11 cellular contexts compared by ENCODE assay signal in the genomic region with DNA sequence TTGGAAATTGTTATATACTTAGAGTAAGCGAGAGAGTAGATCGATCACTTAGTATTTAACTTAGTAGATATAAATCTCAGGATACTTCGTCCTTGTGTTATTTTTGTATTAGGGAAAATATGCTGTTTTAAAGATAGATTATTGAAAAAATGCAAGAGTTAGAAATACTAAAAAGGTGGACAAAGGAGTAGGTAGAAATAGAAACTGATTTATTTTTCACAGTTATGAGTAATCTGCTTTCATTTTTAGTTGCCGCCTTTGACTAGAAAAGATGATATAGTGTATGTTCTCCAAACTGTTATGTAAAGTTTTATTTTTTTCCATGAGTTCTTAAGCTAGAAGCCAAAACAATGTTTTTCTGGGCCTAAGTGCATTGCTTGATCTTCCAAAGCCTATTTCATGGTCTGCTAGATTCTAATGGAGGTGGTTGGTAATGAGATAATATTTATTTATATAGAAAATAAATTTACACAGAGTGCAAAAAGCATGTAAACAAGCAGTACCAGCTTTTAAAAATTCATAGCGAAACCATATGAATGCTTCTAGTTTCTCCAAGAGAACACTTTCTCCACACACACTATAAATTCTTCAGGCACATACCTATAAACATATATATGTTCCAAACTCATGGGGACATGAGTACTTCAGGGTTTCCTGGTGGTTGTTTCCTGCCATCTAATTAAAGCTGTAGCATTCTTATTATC.
DNase-seq lines count a peak whose midpoint lies in the region; ATAC-seq and TF ChIP-seq lines count a peak whose summit lies in the region.
"Had no signal": no experiment of that assay in that cellular context is flagged by ENCODE, and none has a peak within 500 bp of the region (broad histone marks: within the 10 kb centered on the region; RNA-seq: fewer than 3 reads in every experiment).

No MANE protein-coding gene starts in this region.

- CTCF ChIA-PET in SK-N-SH (lab: Yijun Ruan, JAX), result interaction anchor here (0.8 to 1.0 kb wide), 2 partner anchors 11 to 148 kb away, joined by 3 read pairs; no protein-coding TSS in a partner anchor

- no peak overlapping the region for H3K27ac ChIP-seq in SK-N-SH (ENCODE audit: low read depth in 2 of 2, low read length in 1 of 2)
- H3K27ac ChIP-seq: 22Rv1, cardiac muscle cell, hepatocyte had no signal

- H3K4me3 Mint-ChIP-seq in stimulated activated effector memory CD8-positive, alpha-beta T cell treated with anti-CD3 and anti-CD28 coated beads, Interleukin-12 subunit alpha, Interleukin-12 subunit beta, amount 100 ng/mL, for 72 hours, result no peak overlapping the region
- no peak overlapping the region for H3K4me3 Mint-ChIP-seq in CD14-positive monocyte

- no peaks in the 10 kb centered on the region for H3K9me2 ChIP-seq in SK-N-SH

- H3K27ac Mint-ChIP-seq in stimulated activated effector memory CD8-positive, alpha-beta T cell treated with anti-CD3 and anti-CD28 coated beads, Interleukin-12 subunit alpha, Interleukin-12 subunit beta, amount 100 ng/mL, for 72 hours, result no peak overlapping the region
- no peak overlapping the region for H3K27ac Mint-ChIP-seq in CD14-positive monocyte

- intact Hi-C loops in CD14-positive monocyte (cut with micrococcal nuclease), result no loop called here

- no peak for TF ChIP-seq RAD21 in SK-N-SH (IDR thresholded peaks at IDR 0.05; ENCODE audit: low read length)

- H4K20me1 ChIP-seq in SK-N-SH (ENCODE audit: insufficient read depth), result no peaks in the 10 kb centered on the region

- H3K9ac ChIP-seq in SK-N-SH, result no peak overlapping the region

- peaks cover 0 to 5% (median 0%) of the 10 kb centered on the region in 3 donors for H3K27me3 Mint-ChIP-seq in CD14-positive monocyte (ENCODE audit: low read depth in 3 of 3)

- H3F3A ChIP-seq in SK-N-SH (replicated peaks; ENCODE audit: insufficient read depth), result no peaks in the 10 kb centered on the region

- no peaks in the 10 kb centered on the region for H3K36me3 ChIP-seq in SK-N-SH (replicated peaks in 1 of 2; ENCODE audit: control insufficient read depth in 1 of 2, insufficient read depth in 2 of 2, low read length in 1 of 2)
- H3K36me3 ChIP-seq: cardiac muscle cell had no signal

- no peak overlapping the region for H2AFZ ChIP-seq in SK-N-SH (ENCODE audit: low read depth)
- H2AFZ ChIP-seq: hepatocyte had no signal

- no peak overlapping the region for H3K4me3 ChIP-seq in SK-N-SH (ENCODE audit: low read depth in 2 of 2, low read length in 1 of 2)
- H3K4me3 ChIP-seq: cardiac muscle cell, hepatocyte had no signal

- H3K27me3 ChIP-seq in SK-N-SH (ENCODE audit: insufficient read depth), result no peaks in the 10 kb centered on the region
- H3K27me3 ChIP-seq: cardiac muscle cell, hepatocyte had no signal

- H3K9me3 ChIP-seq in SK-N-SH, result no peaks in the 10 kb centered on the region

- no peaks in the 10 kb centered on the region for H3K4me1 Mint-ChIP-seq in stimulated activated effector memory CD8-positive, alpha-beta T cell treated with anti-CD3 and anti-CD28 coated beads, Interleukin-12 subunit alpha, Interleukin-12 subunit beta, amount 100 ng/mL, for 72 hours
- peaks cover 22% of the 10 kb centered on the region for H3K4me1 Mint-ChIP-seq in CD14-positive monocyte

- DNase-seq in SK-N-SH (no peak), glomerular visceral epithelial cell (ENCODE audit: extremely low spot score) (no peak), CD14-positive monocyte (ENCODE audit: low spot score) (no peak), NCI-H187 (lab: John Stamatoyannopoulos, UW) (no peak)
- DNase-seq in stimulated activated effector memory CD8-positive, alpha-beta T cell treated with anti-CD3 and anti-CD28 coated beads, Interleukin-12 subunit alpha, Interleukin-12 subunit beta, amount 100 ng/mL, for 72 hours (ENCODE audit: low spot score in 2 of 2), result no peak

- no peaks in the 10 kb centered on the region; a peak in 1 of 4 replicates for H3K4me1 ChIP-seq in SK-N-SH (ENCODE audit: control insufficient read depth in 1 of 2, insufficient read depth in 2 of 2, low read depth in 1 of 2, low read length in 1 of 2)

- no peak for ATAC-seq in SK-N-SH treated with all-trans-retinoic acid at 6 μM for 48 hours
- ATAC-seq in GM21825 (IDR thresholded peaks at IDR 0.05; ENCODE audit: unreplicated experiment), result peak; percentile 60
- ATAC-seq in HG03460 (IDR thresholded peaks at IDR 0.05; ENCODE audit: unreplicated experiment), result peak; percentile 59
- ATAC-seq in stimulated activated effector memory CD8-positive, alpha-beta T cell treated with anti-CD3 and anti-CD28 coated beads, Interleukin-12 subunit alpha, Interleukin-12 subunit beta, amount 100 ng/mL, for 72 hours, result peak; percentile 76

- no peaks in the 10 kb centered on the region for H3K79me2 ChIP-seq in SK-N-SH (ENCODE audit: insufficient read depth)
- H3K79me2 ChIP-seq: hepatocyte had no signal

- H3K4me2 ChIP-seq in SK-N-SH, result 0 out of 2 replicates have a peak overlapping the region, but pooled peaks have one; percentile 7
- H3K4me2 ChIP-seq: hepatocyte had no signal

- no peak for TF ChIP-seq EP300 in SK-N-SH (IDR thresholded peaks at IDR 0.05; ENCODE audit: borderline replicate concordance in 1 of 2, low read depth in 1 of 2, low read length in 1 of 2)

- no peaks in the 10 kb centered on the region for H3K9me3 Mint-ChIP-seq in stimulated activated effector memory CD8-positive, alpha-beta T cell treated with anti-CD3 and anti-CD28 coated beads, Interleukin-12 subunit alpha, Interleukin-12 subunit beta, amount 100 ng/mL, for 72 hours
- no peaks in the 10 kb centered on the region for H3K9me3 Mint-ChIP-seq in CD14-positive monocyte

- POLR2A ChIA-PET in SK-N-SH (lab: Yijun Ruan, JAX), result no interaction called here

- 14% methylated on average over 5 of the region's 5 CpGs for WGBS in SK-N-SH (ENCODE audit: low lambda C conversion rate)

- TF ChIP-seq CTCF in SK-N-SH (IDR thresholded peaks at IDR 0.05) (no peak), CD14-positive monocyte (IDR thresholded peaks at IDR 0.05) (no peak)

- no peaks in the 10 kb centered on the region for H3K36me3 Mint-ChIP-seq in stimulated activated effector memory CD8-positive, alpha-beta T cell treated with anti-CD3 and anti-CD28 coated beads, Interleukin-12 subunit alpha, Interleukin-12 subunit beta, amount 100 ng/mL, for 72 hours
- no peaks in the 10 kb centered on the region for H3K36me3 Mint-ChIP-seq in CD14-positive monocyte

TF ChIP-seq in SK-N-SH, 30 proteins besides CTCF, POLR2A, EP300 and RAD21 (continues in another document):
- no peak for TF ChIP-seq SMC3 (IDR thresholded peaks at IDR 0.05; ENCODE audit: low read depth, low read length)
- TF ChIP-seq, protein P1, sequence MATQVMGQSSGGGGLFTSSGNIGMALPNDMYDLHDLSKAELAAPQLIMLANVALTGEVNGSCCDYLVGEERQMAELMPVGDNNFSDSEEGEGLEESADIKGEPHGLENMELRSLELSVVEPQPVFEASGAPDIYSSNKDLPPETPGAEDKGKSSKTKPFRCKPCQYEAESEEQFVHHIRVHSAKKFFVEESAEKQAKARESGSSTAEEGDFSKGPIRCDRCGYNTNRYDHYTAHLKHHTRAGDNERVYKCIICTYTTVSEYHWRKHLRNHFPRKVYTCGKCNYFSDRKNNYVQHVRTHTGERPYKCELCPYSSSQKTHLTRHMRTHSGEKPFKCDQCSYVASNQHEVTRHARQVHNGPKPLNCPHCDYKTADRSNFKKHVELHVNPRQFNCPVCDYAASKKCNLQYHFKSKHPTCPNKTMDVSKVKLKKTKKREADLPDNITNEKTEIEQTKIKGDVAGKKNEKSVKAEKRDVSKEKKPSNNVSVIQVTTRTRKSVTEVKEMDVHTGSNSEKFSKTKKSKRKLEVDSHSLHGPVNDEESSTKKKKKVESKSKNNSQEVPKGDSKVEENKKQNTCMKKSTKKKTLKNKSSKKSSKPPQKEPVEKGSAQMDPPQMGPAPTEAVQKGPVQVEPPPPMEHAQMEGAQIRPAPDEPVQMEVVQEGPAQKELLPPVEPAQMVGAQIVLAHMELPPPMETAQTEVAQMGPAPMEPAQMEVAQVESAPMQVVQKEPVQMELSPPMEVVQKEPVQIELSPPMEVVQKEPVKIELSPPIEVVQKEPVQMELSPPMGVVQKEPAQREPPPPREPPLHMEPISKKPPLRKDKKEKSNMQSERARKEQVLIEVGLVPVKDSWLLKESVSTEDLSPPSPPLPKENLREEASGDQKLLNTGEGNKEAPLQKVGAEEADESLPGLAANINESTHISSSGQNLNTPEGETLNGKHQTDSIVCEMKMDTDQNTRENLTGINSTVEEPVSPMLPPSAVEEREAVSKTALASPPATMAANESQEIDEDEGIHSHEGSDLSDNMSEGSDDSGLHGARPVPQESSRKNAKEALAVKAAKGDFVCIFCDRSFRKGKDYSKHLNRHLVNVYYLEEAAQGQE (IDR thresholded peaks at IDR 0.05; ENCODE audit: low read depth, low read length), result no peak
- TF ChIP-seq SIN3A (IDR thresholded peaks at IDR 0.05; ENCODE audit: borderline replicate concordance, low read depth, low read length), result no peak

TF ChIP-seq in SK-N-SH treated with all-trans-retinoic acid at 6 μM for 48 hours, 23 proteins besides CTCF, POLR2A, EP300 and RAD21:
- TF ChIP-seq GLIS3 (CRISPR knock-in tag; IDR thresholded peaks at IDR 0.05) (no peak), ZNF70 (CRISPR knock-in tag; IDR thresholded peaks at IDR 0.05) (no peak), ISL1 (CRISPR knock-in tag; IDR thresholded peaks at IDR 0.05) (no peak), ZNF8 (CRISPR knock-in tag; IDR thresholded peaks at IDR 0.05) (no peak)
